In genomic region chr6:38588631-38589366, GRCh38 we compare ENCODE assay signal across 18 cellular contexts. TPM values are rescaled to one million over a fixed set of nuclear protein-coding genes. Genes with fewer than 3 reads are reported as not detected.
DNase-seq lines count a peak whose midpoint lies in the region; ATAC-seq, FAIRE-seq and TF ChIP-seq lines count a peak whose summit lies in the region.
"Had no signal": no experiment of that assay in that cellular context is flagged by ENCODE, and none has a peak within 500 bp of the region (broad histone marks: within the 10 kb centered on the region; RNA-seq: fewer than 3 reads in every experiment).

No MANE protein-coding gene starts in this region.

- TF ChIP-seq RAD21 in HCT116 (IDR thresholded peaks at IDR 0.05; ENCODE audit: low read depth), result no peak

- POLR2A ChIA-PET in HCT116 (lab: Charles Lee), result no interaction called here

- H3K4me3 Mint-ChIP-seq in astrocyte (ENCODE audit: unreplicated experiment), result no peak overlapping the region

- no peak for TF ChIP-seq POLR2A in HCT116 (IDR thresholded peaks at IDR 0.05; ENCODE audit: borderline replicate concordance, extremely low read depth, insufficient read depth, insufficient read length)

- H3K27me3 ChIP-seq in HCT116 (ENCODE audit: insufficient read depth, low read length) (no peaks in the 10 kb centered on the region), astrocyte (ENCODE audit: insufficient read depth, low read length) (no peaks in the 10 kb centered on the region)
- H3K27me3 ChIP-seq: cardiac muscle cell, neutrophil had no signal

- no peaks in the 10 kb centered on the region for H3K9me3 Mint-ChIP-seq in astrocyte (ENCODE audit: unreplicated experiment)

- peaks cover 3% of the 10 kb centered on the region for H3K36me3 Mint-ChIP-seq in astrocyte (ENCODE audit: low read depth, unreplicated experiment)

- H3K27me3 Mint-ChIP-seq in astrocyte (ENCODE audit: low read depth, unreplicated experiment), result no peaks in the 10 kb centered on the region

- H3K4me3 ChIP-seq in HCT116 (replicated peaks in 1 of 2; ENCODE audit: low read depth in 1 of 2, low read length in 2 of 2) (no peak overlapping the region), astrocyte (ENCODE audit: insufficient read depth, low read depth, low read length) (no peak overlapping the region)
- H3K4me3 ChIP-seq: cardiac muscle cell had no signal

- H3K79me2 ChIP-seq in HCT116 (ENCODE audit: insufficient read depth, low read length) (no peaks in the 10 kb centered on the region), astrocyte (ENCODE audit: insufficient read depth, low read length) (no peaks in the 10 kb centered on the region)

- H3K27ac ChIP-seq in HCT116 (ENCODE audit: low read depth, low read length), result no peak overlapping the region
- H3K27ac ChIP-seq in astrocyte (ENCODE audit: low read depth, low read length), result no peak overlapping the region
- H3K27ac ChIP-seq: cardiac muscle cell, neutrophil had no signal

- 0 out of 4 replicates have a peak, but pooled peaks cover 0 to 5% of the 10 kb centered on the region in 2 experiments for H3K4me1 ChIP-seq in HCT116 (ENCODE audit: control insufficient read depth in 1 of 2, insufficient read depth in 2 of 2, low read length in 2 of 2)
- H3K4me1 ChIP-seq in astrocyte (ENCODE audit: insufficient read depth, low read length), result no peaks in the 10 kb centered on the region

- H3K4me1 Mint-ChIP-seq in astrocyte (ENCODE audit: low read depth, unreplicated experiment), result peaks cover 20% of the 10 kb centered on the region

- no peak for FAIRE-seq in astrocyte (lab: Jason Lieb, UNC)
- FAIRE-seq: H1, islet of Langerhans, RCC 7860 had no signal

- no peaks in the 10 kb centered on the region for H4K20me1 ChIP-seq in HCT116 (ENCODE audit: insufficient read depth)
- H4K20me1 ChIP-seq in astrocyte (ENCODE audit: insufficient read depth, low read length), result peaks cover 3% of the 10 kb centered on the region

- ATAC-seq in HCT116, result no peak
- no peak for ATAC-seq in GM21423 (IDR thresholded peaks at IDR 0.05; ENCODE audit: unreplicated experiment)
- ATAC-seq in HG02623 (IDR thresholded peaks at IDR 0.05; ENCODE audit: unreplicated experiment), result no peak

- H3K9me2 ChIP-seq in HCT116 (ENCODE audit: insufficient read depth), result no peaks in the 10 kb centered on the region

- no peaks in the 10 kb centered on the region for H3K9me3 ChIP-seq in HCT116 (ENCODE audit: control insufficient read depth in 1 of 2, insufficient read depth in 1 of 2, low read depth in 1 of 2, low read length in 2 of 2)
- H3K9me3 ChIP-seq in astrocyte (ENCODE audit: insufficient read depth, low read depth, low read length), result no peaks in the 10 kb centered on the region
- H3K9me3 ChIP-seq: neutrophil had no signal

- no peak for TF ChIP-seq CTCF in HCT116 (IDR thresholded peaks at IDR 0.05 in 2 of 3, conservative IDR thresholded peaks at IDR 0.05 in 1 of 3; ENCODE audit: borderline replicate concordance in 1 of 3, insufficient read depth in 1 of 3, low read depth in 2 of 3, low read length in 2 of 3)
- TF ChIP-seq CTCF in astrocyte (IDR thresholded peaks at IDR 0.05; ENCODE audit: insufficient read depth, low read depth, low read length), result no peak

- H3K4me2 ChIP-seq in HCT116 (ENCODE audit: low read length) (no peak overlapping the region), astrocyte (ENCODE audit: low read length) (no peak overlapping the region)

- intact Hi-C loops in HCT116 (cut with micrococcal nuclease), result no loop called here

- DNase-seq in AG08396 (ENCODE audit: low spot score) (peak; percentile 25), HCT116 (ENCODE audit: low read depth, low spot score) (no peak), astrocyte (ENCODE audit: low read depth) (peak; percentile 50), hepatic stellate cell (ENCODE audit: low spot score) (peak; percentile 13), NCI-H1436 treated with DMSO at 0.1 percent for 48 hours (lab: John Stamatoyannopoulos, UW) (no peak)
- DNase-seq in activated CD4-positive, alpha-beta T cell treated with anti-CD3 and anti-CD28 coated beads, Interleukin-2, amount 50 U/mL, for 4 hours, result no peak
- DNase-seq: activated naive CD4-positive, alpha-beta T cell treated with Interleukin-2 at 50 U/mL for 16 hours; effector CD4-positive, alpha-beta T cell; KG1; NCI-H524; stimulated activated naive CD4-positive, alpha-beta T cell had no signal

- RAD21 ChIA-PET in HCT116 (lab: Charles Lee; ENCODE audit: low non-redundant PET in 1 of 2, low total read pairs in 2 of 2, uncharacterized antibody in 2 of 2, unreplicated experiment in 2 of 2), result no interaction called here

- H2AFZ ChIP-seq in HCT116 (ENCODE audit: low read depth, low read length, poor library complexity, severe bottlenecking), result no peak overlapping the region
- no peak overlapping the region for H2AFZ ChIP-seq in astrocyte (ENCODE audit: low read depth, low read length)

- CTCF ChIA-PET in HCT116 (lab: Charles Lee), result no interaction called here

- no TSS peak for BruUV-seq in HCT116 (replicated peaks; lab: Mats Ljungman, UMichigan)

- no peak overlapping the region for H3K9ac ChIP-seq in HCT116 (ENCODE audit: low read length)
- H3K9ac ChIP-seq in astrocyte (ENCODE audit: low read length), result no peak overlapping the region

- no peak overlapping the region for H3K27ac Mint-ChIP-seq in astrocyte (ENCODE audit: unreplicated experiment)

- H3K36me3 ChIP-seq in HCT116 (ENCODE audit: control insufficient read depth in 1 of 2, insufficient read depth in 2 of 2, low read length in 2 of 2), result no peaks in the 10 kb centered on the region
- no peaks in the 10 kb centered on the region for H3K36me3 ChIP-seq in astrocyte (ENCODE audit: insufficient read depth, low read length)
- H3K36me3 ChIP-seq: cardiac muscle cell had no signal

TF ChIP-seq in HCT116, 20 proteins besides CTCF, POLR2A, EP300 and RAD21:
- TF ChIP-seq CEBPB (IDR thresholded peaks at IDR 0.05; ENCODE audit: low read depth), result peak; percentile 74
- TF ChIP-seq TCF7L2 (IDR thresholded peaks at IDR 0.05; ENCODE audit: borderline replicate concordance, extremely low read depth, insufficient read depth, insufficient read length), result no peak
TF ChIP-seq in HCT116: peak in this region for 1.

RNA-seq across cellular contexts. Expression of gene BTBD9, which starts 50.9 kb away (rescaled TPM):
- total RNA-seq in HCT116 (2021; ENCODE audit: unreplicated experiment) (10.9 TPM), astrocyte (10.3 and 12.7 TPM in 2 replicates)
- polyA plus RNA-seq in HCT116 (2012), result 4.5 and 4.6 TPM in 2 replicates

Comparison
In these comparisons a context has a peak if more than half of its experiments do, and no peak if none do; other contexts are left out.
1. DNase-seq: peak in AG08396 (single experiment), astrocyte (single experiment) and hepatic stellate cell (single experiment); none in HCT116 (single experiment), NCI-H1436 treated with DMSO at 0.1 percent for 48 hours (single experiment) and activated CD4-positive, alpha-beta T cell treated with anti-CD3 and anti-CD28 coated beads, Interleukin-2, amount 50 U/mL, for 4 hours (0 of 2).